Comparison of ENCODE assay signal across 8 cellular contexts in genomic region chr7:5898480-5899224, GRCh38. TPM values are rescaled to one million over a fixed set of nuclear protein-coding genes. Genes with fewer than 3 reads are reported as not detected.
DNase-seq lines count a peak whose midpoint lies in the region; ATAC-seq, FAIRE-seq and TF ChIP-seq lines count a peak whose summit lies in the region.
"Not testable (repeated sequence)": the region's sequence is repeated elsewhere in the genome, so short reads cannot be mapped to it uniquely, and the experiment has no call there.

Gene CCZ1 (plus strand): TSS chr7:5898733. CDS start chr7:5898800, 67 bp downstream.

- peak within 1 kb of the TSS; percentile 81 for H3K4me3 Mint-ChIP-seq in activated CD4-positive, alpha-beta T cell treated with anti-CD3 and anti-CD28 coated beads for 36 hours

- H3K9ac ChIP-seq in kidney (ENCODE audit: low read length in 2 of 2) = not testable (repeated sequence)

- FAIRE-seq in kidney (lab: Jason Lieb, UNC) = not testable (repeated sequence)

- peak within 1 kb of the TSS; percentile 84 for H3K27ac Mint-ChIP-seq in activated CD4-positive, alpha-beta T cell treated with anti-CD3 and anti-CD28 coated beads for 36 hours

- CTCF ChIA-PET in activated CD4-positive, alpha-beta T cell treated with anti-CD3 and anti-CD28 coated beads for 36 hours (lab: Charles Lee) = not testable (repeated sequence)

- not testable (repeated sequence) for H3K4me1 ChIP-seq in kidney (ENCODE audit: control insufficient read depth in 1 of 2, insufficient read depth in 1 of 2, low read depth in 1 of 2, low read length in 2 of 2)

- not testable (repeated sequence) for H3K4me1 Mint-ChIP-seq in activated CD4-positive, alpha-beta T cell treated with anti-CD3 and anti-CD28 coated beads for 36 hours

- not testable (repeated sequence) for TF ChIP-seq CTCF in kidney (IDR thresholded peaks at IDR 0.05; ENCODE audit: borderline replicate concordance, extremely low read depth, insufficient read depth)

- POLR2A ChIA-PET in activated CD4-positive, alpha-beta T cell treated with anti-CD3 and anti-CD28 coated beads for 36 hours (lab: Charles Lee) = not testable (repeated sequence)

- ATAC-seq in GM18907 (IDR thresholded peaks at IDR 0.05; ENCODE audit: unreplicated experiment) = peak; percentile 82
- peak; percentile 83 for ATAC-seq in HG03064 (IDR thresholded peaks at IDR 0.05; ENCODE audit: low read depth, unreplicated experiment)
- ATAC-seq in activated CD4-positive, alpha-beta T cell treated with anti-CD3 and anti-CD28 coated beads for 36 hours = peak; percentile 90

- not testable (repeated sequence) for H3K9me3 Mint-ChIP-seq in activated CD4-positive, alpha-beta T cell treated with anti-CD3 and anti-CD28 coated beads for 36 hours (ENCODE audit: low read depth)

- not testable (repeated sequence) for H3K9me3 ChIP-seq in kidney (ENCODE audit: control insufficient read depth in 1 of 2, low read length in 2 of 2)

- H3K27ac ChIP-seq in kidney (ENCODE audit: low read depth in 2 of 2, low read length in 2 of 2) = not testable (repeated sequence)

- peak; percentile 31 for DNase-seq in AG08395 (ENCODE audit: low spot score)
- DNase-seq in NCI-H2196 (lab: John Stamatoyannopoulos, UW; ENCODE audit: unreplicated experiment) = peak; percentile 56
- peak; percentile 70 for DNase-seq in activated CD4-positive, alpha-beta T cell treated with anti-CD3 and anti-CD28 coated beads for 36 hours
- peak; percentile 61 for DNase-seq in cerebellar cortex (ENCODE audit: low spot score)
- DNase-seq in kidney = peak; percentile 91
- peak; percentile 26 to 69 (median 41) for DNase-seq in stimulated activated CD4-positive, alpha-beta T cell treated with anti-CD3 and anti-CD28 coated beads, Interleukin-12 subunit alpha, Interleukin-12 subunit beta, amount 100 ng/mL, for 48 hours (ENCODE audit: low read depth in 2 of 3, low spot score in 1 of 3)

- peak within 1 kb of the TSS in 1 of 2 donors; percentile 24 for H3K4me3 ChIP-seq in kidney (ENCODE audit: low read length in 2 of 2)

- not testable (repeated sequence) for H3K36me3 ChIP-seq in kidney (ENCODE audit: control insufficient read depth in 1 of 2, insufficient read depth in 2 of 2, low read length in 2 of 2)

- H3K27me3 Mint-ChIP-seq in activated CD4-positive, alpha-beta T cell treated with anti-CD3 and anti-CD28 coated beads for 36 hours = not testable (repeated sequence)

- intact Hi-C loops in activated CD4-positive, alpha-beta T cell treated with anti-CD3 and anti-CD28 coated beads for 36 hours (cut with DNase I, micrococcal nuclease) = loop anchor here in 1 of 2 experiments (5.0 kb wide), 1 partner anchor 109 kb away; the partner anchor contains the start of genes AIMP2 and PMS2
- intact Hi-C loops in kidney (cut with DNase I) = not testable (repeated sequence)

- not testable (repeated sequence) for H3K36me3 Mint-ChIP-seq in activated CD4-positive, alpha-beta T cell treated with anti-CD3 and anti-CD28 coated beads for 36 hours (ENCODE audit: low read depth)

RNA-seq across cellular contexts. Expression of gene CCZ1, which starts in this region (rescaled TPM):
- total RNA-seq in activated CD4-positive, alpha-beta T cell treated with anti-CD3 and anti-CD28 coated beads for 36 hours = 100 to 1,000 TPM in 1 of 2 experiments, 10 to 100 TPM in 1; 90.2 to 132 TPM
- 85.2 TPM for total RNA-seq in kidney
- 66.3 TPM for polyA plus RNA-seq in kidney (ENCODE audit: insufficient read depth, low read depth, low replicate concordance)

Comparison
In these comparisons a context has a peak if more than half of its experiments do, and no peak if none do; other contexts are left out.
1. DNase-seq: peak in every context shown above with its lines; median percentile 91 in kidney; 70 in activated CD4-positive, alpha-beta T cell treated with anti-CD3 and anti-CD28 coated beads for 36 hours; 61 in cerebellar cortex; 56 in NCI-H2196; 41 in stimulated activated CD4-positive, alpha-beta T cell treated with anti-CD3 and anti-CD28 coated beads, Interleukin-12 subunit alpha, Interleukin-12 subunit beta, amount 100 ng/mL, for 48 hours; 31 in AG08395.